1 cellular context compared by ENCODE assay signal in genomic region chr15:91061997-91062396, GRCh38.
TF ChIP-seq lines count a peak whose summit lies in the region.

No MANE protein-coding gene starts in this region.

TF ChIP-seq in GM23338, 12 proteins besides CTCF, POLR2A, EP300 and RAD21 (continued from another document):
- TF ChIP-seq ETS1 (IDR thresholded peaks at IDR 0.05) = no peak
- no peak for TF ChIP-seq ZNF462 (CRISPR knock-in tag; IDR thresholded peaks at IDR 0.05)
- no peak for TF ChIP-seq EZH2 (IDR thresholded peaks at IDR 0.05; ENCODE audit: low read depth, unreplicated experiment)
- no peak for TF ChIP-seq CREB1 (CRISPR knock-in tag; IDR thresholded peaks at IDR 0.05; ENCODE audit: low read depth)
- no peak for TF ChIP-seq JUNB (IDR thresholded peaks at IDR 0.05; ENCODE audit: unreplicated experiment)
TF ChIP-seq in GM23338: peak in this region for 0.
